Comparison of ENCODE assay signal across 8 cellular contexts in the genomic region with DNA sequence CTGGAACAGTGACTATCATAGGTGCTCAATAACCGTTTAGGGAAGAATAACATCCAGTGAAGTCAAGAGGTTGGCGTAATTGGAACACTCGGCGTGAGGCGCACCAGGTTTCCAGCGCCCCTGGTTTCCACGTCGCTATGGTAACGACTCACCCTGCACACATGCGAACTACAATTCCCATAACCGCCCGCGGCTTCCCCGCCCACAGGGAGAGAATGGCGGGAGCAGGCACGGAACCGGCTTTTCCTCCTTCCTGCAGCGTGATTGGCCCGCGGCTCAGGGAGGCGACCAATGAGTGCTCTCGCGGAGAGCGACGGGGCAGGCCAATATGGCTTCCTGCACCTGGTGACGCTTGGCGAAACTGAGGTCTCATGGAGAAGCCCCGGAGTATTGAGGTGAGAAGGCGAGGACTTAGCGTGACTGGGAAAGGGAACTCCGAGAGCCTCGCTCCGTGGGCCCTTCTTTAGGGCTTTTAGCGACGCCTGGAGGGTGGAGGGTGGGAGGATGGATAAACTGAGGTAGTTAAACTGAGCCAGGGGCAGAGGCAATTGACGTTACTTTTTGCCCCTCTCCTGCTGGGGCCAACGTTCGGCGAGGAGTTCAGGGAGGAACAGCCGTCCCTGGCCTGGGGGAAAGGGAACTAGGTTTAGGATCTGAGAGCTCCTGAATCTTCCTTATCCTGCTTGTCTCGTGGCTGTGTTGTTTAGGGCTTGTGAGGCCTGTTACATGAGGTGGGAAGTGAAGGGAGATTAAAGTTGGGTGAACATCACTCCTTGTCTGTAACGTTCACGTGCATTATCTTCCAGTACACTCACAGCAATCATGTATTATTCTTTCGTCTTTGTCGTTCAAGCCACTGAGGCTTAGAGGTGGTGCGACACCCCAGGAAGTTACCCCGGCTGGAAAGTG. TPM values are rescaled to one million over a fixed set of nuclear protein-coding genes. Genes with fewer than 3 reads are reported as not detected.
DNase-seq lines count a peak whose midpoint lies in the region; ATAC-seq, FAIRE-seq and TF ChIP-seq lines count a peak whose summit lies in the region.

TSS of gene L3MBTL2 (plus strand) at position 321 of the 909 bp plus-strand sequence. CDS start at position 372, 51 bp downstream.

- H3K36me3 ChIP-seq in adrenal gland (replicated peaks in 1 of 2) (peaks cover 0 to 7% of the 10 kb centered on the region in 2 donors), heart left ventricle (peaks cover 0 to 26% (median 20%) of the 10 kb centered on the region in 9 donors)

- peak; percentile 99 for FAIRE-seq in GM12892 (lab: Jason Lieb, UNC)

- H3K4me3 Mint-ChIP-seq in type B pancreatic cell, result peak within 1 kb of the TSS; percentile 97

- peak within 1 kb of the TSS; percentile 98 for H3K27ac Mint-ChIP-seq in type B pancreatic cell

- peak within 1 kb of the TSS; percentile 84 to 95 (median 88) for H3K4me3 ChIP-seq in adrenal gland
- peak within 1 kb of the TSS; percentile 25 to 96 (median 89) for H3K4me3 ChIP-seq in heart left ventricle

- H3K4me1 ChIP-seq in adrenal gland (replicated peaks in 1 of 2) (peaks cover 9% of the 10 kb centered on the region in 2 donors), heart left ventricle (peaks cover 0 to 14% (median 8%) of the 10 kb centered on the region in 12 donors)

- intact Hi-C loops in adrenal gland (cut with DNase I) (loop anchor here in 1 of 2 donors (10.0 kb wide), 1 partner anchor 60 kb away; no protein-coding TSS in a partner anchor), heart left ventricle (cut with DNase I) (no loop called here)

- no peaks in the 10 kb centered on the region for H3K9me3 ChIP-seq in adrenal gland (replicated peaks in 1 of 3)
- H3K9me3 ChIP-seq in heart left ventricle, result no peaks in the 10 kb centered on the region

- H3K4me1 Mint-ChIP-seq in type B pancreatic cell (ENCODE audit: unreplicated experiment), result peaks cover 11% of the 10 kb centered on the region

- H3K36me3 Mint-ChIP-seq in type B pancreatic cell, result peaks cover 3% of the 10 kb centered on the region

- WGBS in adrenal gland, 4 donors, result 2 to 7% (median 3%) methylated on average over 10 to 47 of the region's 47 CpGs
- WGBS in heart left ventricle, 4 donors, result 1 to 3% (median 2%) methylated on average over 38 to 47 of the region's 47 CpGs

- H3K27me3 ChIP-seq in adrenal gland (no peaks in the 10 kb centered on the region), heart left ventricle (no peaks in the 10 kb centered on the region)

- H3K27me3 Mint-ChIP-seq in type B pancreatic cell, result peaks cover 11% of the 10 kb centered on the region

- ATAC-seq in HG02852 (IDR thresholded peaks at IDR 0.05; ENCODE audit: unreplicated experiment) (peak; percentile 92), heart left ventricle (peak; percentile 99 to 100 (median 100))

- H3K27ac ChIP-seq in adrenal gland (peak within 1 kb of the TSS in 4 of 5 donors; percentile 47 to 80 (median 70)), heart left ventricle (peak within 1 kb of the TSS; percentile 51 to 90 (median 78))

- peak; percentile 87 for TF ChIP-seq POLR2A in GM12892 (IDR thresholded peaks at IDR 0.05; ENCODE audit: low read depth, low read length)
- peak in 1 of 2 donors; percentile 10 for TF ChIP-seq POLR2A in adrenal gland (IDR thresholded peaks at IDR 0.05)
- peak in 1 of 2 donors; percentile 63 for TF ChIP-seq POLR2A in heart left ventricle (IDR thresholded peaks at IDR 0.05)

- TF ChIP-seq CTCF in adrenal gland (IDR thresholded peaks at IDR 0.05), result no peak
- no peak for TF ChIP-seq CTCF in heart left ventricle (IDR thresholded peaks at IDR 0.05)
- TF ChIP-seq CTCF in type B pancreatic cell (conservative IDR thresholded peaks at IDR 0.05), result no peak

- DNase-seq in GM12892 (ENCODE audit: insufficient read length) (peak; percentile 99), NCI-H146 (lab: John Stamatoyannopoulos, UW) (peak; percentile 92), T-helper 1 cell (peak; percentile 94 to 99 (median 97)), adrenal gland (peak; percentile 94 to 99 (median 97)), heart left ventricle (peak; percentile 96 to 99 (median 98)), pons (ENCODE audit: low spot score) (peak; percentile 98), type B pancreatic cell (ENCODE audit: extremely low spot score, unreplicated experiment) (peak; percentile 97)

- H3K9me3 Mint-ChIP-seq in type B pancreatic cell, result no peaks in the 10 kb centered on the region

RNA-seq across cellular contexts. Expression of gene L3MBTL2, which starts in this region (rescaled TPM):
- polyA plus RNA-seq in GM12892 (2012; ENCODE audit: missing spikeins), result 17.2 TPM
- total RNA-seq in adrenal gland, result 10 to 100 TPM; 16.1 to 31.9 (median 26.4) TPM
- polyA plus RNA-seq in adrenal gland, result 10 to 100 TPM; 18.7 to 23.7 (median 21.4) TPM
- total RNA-seq in heart left ventricle, result 10 to 100 TPM; 10.1 to 21.2 (median 14.6) TPM
- 10 to 100 TPM in 1 of 2 donors, 1 to 10 TPM in 1; 7.3 to 25.7 TPM for polyA plus RNA-seq in heart left ventricle
- 24.5 and 32.7 TPM in 2 replicates for total RNA-seq in type B pancreatic cell (ENCODE audit: low replicate concordance)

Comparison
In these comparisons a context has a peak if more than half of its experiments do, and no peak if none do; other contexts are left out.
1. Peak in every context shown above with its lines: DNase-seq, ATAC-seq, H3K4me3 ChIP-seq and H3K27ac ChIP-seq.